In the genomic region with DNA sequence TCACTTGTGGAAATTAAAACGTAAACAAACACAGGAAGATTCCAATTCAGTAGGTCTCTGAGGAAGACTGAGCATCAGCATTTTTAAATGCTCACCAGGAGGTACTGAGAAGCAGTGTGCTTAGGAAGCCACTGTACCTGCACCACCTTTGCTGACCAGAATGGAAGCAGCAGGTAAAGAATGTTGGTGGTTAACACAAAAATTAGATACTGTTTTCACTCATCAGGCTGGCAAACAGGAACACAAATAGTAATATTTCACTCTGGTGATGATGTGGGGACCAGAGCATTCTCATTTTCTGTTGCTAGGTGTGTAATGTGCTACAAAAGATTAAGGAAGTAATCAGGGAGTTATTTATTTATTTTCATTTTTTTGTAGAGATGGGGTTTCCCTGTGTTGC, we compare ENCODE assay signal across 1 cellular context.
TF ChIP-seq lines count a peak whose summit lies in the region.

No MANE protein-coding gene starts in this region.

TF ChIP-seq in GM12878, 131 proteins besides CTCF, POLR2A, EP300 and RAD21:
- TF ChIP-seq RBBP5 (conservative IDR thresholded peaks at IDR 0.05), result no peak
- TF ChIP-seq BACH1 (IDR thresholded peaks at IDR 0.05; ENCODE audit: borderline replicate concordance), result no peak
- TF ChIP-seq NFXL1 (IDR thresholded peaks at IDR 0.05; ENCODE audit: borderline replicate concordance), result no peak
